7 cellular contexts compared by ENCODE assay signal in genomic region chr3:156553705-156554356, GRCh38. TPM values are rescaled to one million over a fixed set of nuclear protein-coding genes. Genes with fewer than 3 reads are reported as not detected.
A peak's percentile ranks its signal among the peaks of the same experiment; 100 is the strongest.
DNase-seq lines count a peak whose midpoint lies in the region; ATAC-seq and TF ChIP-seq lines count a peak whose summit lies in the region.

No MANE protein-coding gene starts in this region.

- H3K9me3 ChIP-seq in aorta (ENCODE audit: control insufficient read depth, low read length): no peaks in the 10 kb centered on the region

- H3K27me3 Mint-ChIP-seq in brain (peaks cover 15% of the 10 kb centered on the region), memory B cell (no peaks in the 10 kb centered on the region)

- H3K4me3 ChIP-seq in GM06990 (replicated peaks; ENCODE audit: low read depth, low read length) (peak overlapping the region; percentile 97), NB4 (ENCODE audit: low read depth, low read length) (peak overlapping the region; percentile 79), aorta (ENCODE audit: low read length in 2 of 2) (peak overlapping the region; percentile 43 to 61)

- DNase-seq in GM06990 (ENCODE audit: extremely low read depth, insufficient read length) (no peak), NB4 (ENCODE audit: low read depth) (peak; percentile 51), memory B cell (ENCODE audit: low spot score in 2 of 2) (no peak), aorta (no peak), posterior cingulate gyrus (no peak)

- peak overlapping the region in 1 of 2 donors; percentile 40 for H3K27ac ChIP-seq in aorta (ENCODE audit: low read depth in 1 of 2, low read length in 2 of 2)

- intact Hi-C loops in aorta (cut with DNase I) (loop anchor here (5.0 kb wide), 3 partner anchors 118 to 533 kb away; partner anchors contain the start of gene TIPARP (in 1 of the 2)), posterior cingulate gyrus (cut with DNase I) (loop anchor here (2.0 kb wide), 1 partner anchor 121 kb away; the partner anchor contains the start of gene TIPARP)

- H3K4me3 Mint-ChIP-seq in brain: peak overlapping the region; percentile 88 to 99 (median 98)
- peak overlapping the region; percentile 96 for H3K4me3 Mint-ChIP-seq in memory B cell

- ATAC-seq in memory B cell (ENCODE audit: low read depth) (no peak), aorta (ENCODE audit: low FRiP score) (no peak), GM19397 (IDR thresholded peaks at IDR 0.05; ENCODE audit: unreplicated experiment) (no peak)

- H3K27me3 ChIP-seq in GM06990 (replicated peaks; ENCODE audit: control insufficient read depth, insufficient read depth, low read length) (no peaks in the 10 kb centered on the region), aorta (ENCODE audit: control insufficient read depth in 1 of 2, insufficient read depth in 2 of 2, low read length in 1 of 2) (no peaks in the 10 kb centered on the region)

- H3K9me3 Mint-ChIP-seq in brain: peaks cover 0 to 5% (median 0%) of the 10 kb centered on the region in 5 experiments
- no peaks in the 10 kb centered on the region for H3K9me3 Mint-ChIP-seq in memory B cell

- H3K4me1 Mint-ChIP-seq in brain: peaks cover 70% of the 10 kb centered on the region
- H3K4me1 Mint-ChIP-seq in memory B cell: peaks cover 22% of the 10 kb centered on the region

- TF ChIP-seq CTCF in GM06990 (IDR thresholded peaks at IDR 0.05; ENCODE audit: insufficient read depth, low read length, poor library complexity, severe bottlenecking) (no peak), NB4 (IDR thresholded peaks at IDR 0.05; ENCODE audit: low read depth, low read length) (no peak), brain (conservative IDR thresholded peaks at IDR 0.05) (no peak)

- TF ChIP-seq POLR2A in NB4 (IDR thresholded peaks at IDR 0.05; ENCODE audit: extremely low read depth, insufficient read length): no peak

- WGBS in aorta, 2 donors: 24 to 25% methylated on average over 11 of the region's 11 CpGs

- peaks cover 34% of the 10 kb centered on the region for H3K36me3 Mint-ChIP-seq in brain
- H3K36me3 Mint-ChIP-seq in memory B cell: peaks cover 14% of the 10 kb centered on the region

- H3K36me3 ChIP-seq in GM06990 (ENCODE audit: control insufficient read depth, insufficient read depth, low read length) (peaks cover 4% of the 10 kb centered on the region), aorta (ENCODE audit: control insufficient read depth in 1 of 2, insufficient read depth in 2 of 2, low read length in 1 of 2) (no peaks in the 10 kb centered on the region)

- H3K27ac Mint-ChIP-seq in brain (peak overlapping the region; percentile 93 to 99 (median 95)), memory B cell (no peak overlapping the region)

- peaks cover 2 to 4% of the 10 kb centered on the region in 2 donors for H3K4me1 ChIP-seq in aorta (ENCODE audit: control insufficient read depth in 1 of 2, insufficient read depth in 2 of 2, low read length in 2 of 2)

RNA-seq across cellular contexts. Expression of gene SSR3, which starts 1.1 kb away (rescaled TPM):
- polyA plus RNA-seq in brain (ENCODE audit: insufficient read depth, low read depth, low replicate concordance) (68.8 TPM), aorta (100 to 1,000 TPM in 1 of 2 donors, 10 to 100 TPM in 1; 69.3 to 105 TPM)
- 100 to 1,000 TPM; 120 to 135 TPM for total RNA-seq in aorta
